Comparison of ENCODE assay signal across 8 cellular contexts in genomic region chr9:115013998-115014397, GRCh38.
A peak's percentile ranks its signal among the peaks of the same experiment; 100 is the strongest.
DNase-seq lines count a peak whose midpoint lies in the region; ATAC-seq and TF ChIP-seq lines count a peak whose summit lies in the region.

No MANE protein-coding gene starts in this region.

- H3K4me3 ChIP-seq in Loucy (ENCODE audit: low read length, poor library complexity, severe bottlenecking): no peak overlapping the region
- H3K4me3 ChIP-seq in RWPE2 (ENCODE audit: severe bottlenecking): no peak overlapping the region
- H3K4me3 ChIP-seq in foreskin fibroblast (ENCODE audit: low read depth in 1 of 2, low read length in 2 of 2): no peak overlapping the region

- H3K4me1 ChIP-seq in Loucy (ENCODE audit: insufficient read depth, low read length, poor library complexity, severe bottlenecking) (no peaks in the 10 kb centered on the region), RWPE2 (ENCODE audit: insufficient read depth, poor library complexity, severe bottlenecking) (no peaks in the 10 kb centered on the region)

- H3K27ac Mint-ChIP-seq in activated T-helper 17 cell treated with anti-CD3 and anti-CD28 coated beads, Interleukin-2, amount 50 U/mL, for 72 hours: peak overlapping the region; percentile 53

- no peak overlapping the region for H3K27ac ChIP-seq in RWPE2 (ENCODE audit: poor library complexity, severe bottlenecking)

- H3K79me2 ChIP-seq in Loucy (ENCODE audit: insufficient read depth, low read length): no peaks in the 10 kb centered on the region

- peak; percentile 90 for TF ChIP-seq CTCF in Loucy (conservative IDR thresholded peaks at IDR 0.05; ENCODE audit: low read length)
- TF ChIP-seq CTCF in RWPE2 (IDR thresholded peaks at IDR 0.05; ENCODE audit: poor library complexity, severe bottlenecking): peak; percentile 80
- TF ChIP-seq CTCF in foreskin fibroblast (IDR thresholded peaks at IDR 0.05; ENCODE audit: low read depth, low read length): peak; percentile 59

- peak; percentile 53 to 57 for DNase-seq in AML-193 (lab: John Stamatoyannopoulos, UW)
- no peak for DNase-seq in RWPE2 (ENCODE audit: low spot score)
- DNase-seq in foreskin fibroblast: peak; percentile 61 to 85
- DNase-seq in nucleus accumbens (lab: John Stamatoyannopoulos, UW): peak in 44 of 56 donors; percentile 3 to 76 (median 28)
- peak; percentile 88 for DNase-seq in superior temporal gyrus (ENCODE audit: extremely low spot score)

- no peaks in the 10 kb centered on the region for H3K9me2 ChIP-seq in Loucy (replicated peaks; ENCODE audit: low read depth, low read length)

- H3K27me3 Mint-ChIP-seq in activated T-helper 17 cell treated with anti-CD3 and anti-CD28 coated beads, Interleukin-2, amount 50 U/mL, for 72 hours: peaks cover 7% of the 10 kb centered on the region

- H3K36me3 Mint-ChIP-seq in activated T-helper 17 cell treated with anti-CD3 and anti-CD28 coated beads, Interleukin-2, amount 50 U/mL, for 72 hours (ENCODE audit: low read depth): no peaks in the 10 kb centered on the region

- H3K4me2 ChIP-seq in Loucy (ENCODE audit: low read depth, low read length, poor library complexity, severe bottlenecking): no peak overlapping the region

- H3K36me3 ChIP-seq in Loucy (ENCODE audit: insufficient read depth, low read length) (no peaks in the 10 kb centered on the region), RWPE2 (ENCODE audit: low read depth) (no peaks in the 10 kb centered on the region)

- H3K9me3 ChIP-seq in Loucy (ENCODE audit: insufficient read depth, low read depth, low read length): no peaks in the 10 kb centered on the region
- no peaks in the 10 kb centered on the region for H3K9me3 ChIP-seq in RWPE2 (ENCODE audit: severe bottlenecking)

- H3K4me3 Mint-ChIP-seq in activated T-helper 17 cell treated with anti-CD3 and anti-CD28 coated beads, Interleukin-2, amount 50 U/mL, for 72 hours: peak overlapping the region; percentile 8

- peak; percentile 76 for ATAC-seq in GM19351 (IDR thresholded peaks at IDR 0.05; ENCODE audit: unreplicated experiment)
- peak; percentile 80 for ATAC-seq in RWPE2 (ENCODE audit: low read depth)
- ATAC-seq in activated T-helper 17 cell treated with anti-CD3 and anti-CD28 coated beads, Interleukin-2, amount 50 U/mL, for 72 hours (replicated peaks): peak; percentile 84

- H2AFZ ChIP-seq in Loucy (ENCODE audit: low read length): 0 out of 2 replicates have a peak overlapping the region, but pooled peaks have one; percentile 24

- no peaks in the 10 kb centered on the region for H3F3A ChIP-seq in Loucy (ENCODE audit: low read depth)

- H4K20me1 ChIP-seq in Loucy (ENCODE audit: insufficient read depth, low read length, poor library complexity, severe bottlenecking): no peaks in the 10 kb centered on the region

- H3K4me1 Mint-ChIP-seq in activated T-helper 17 cell treated with anti-CD3 and anti-CD28 coated beads, Interleukin-2, amount 50 U/mL, for 72 hours: peaks cover 33% of the 10 kb centered on the region

- H3K9ac ChIP-seq in Loucy (ENCODE audit: low read depth, low read length, poor library complexity, severe bottlenecking): no peak overlapping the region

- H3K27me3 ChIP-seq in Loucy (ENCODE audit: insufficient read depth, low read length, poor library complexity, severe bottlenecking): no peaks in the 10 kb centered on the region
- H3K27me3 ChIP-seq in RWPE2 (ENCODE audit: insufficient read depth, poor library complexity, severe bottlenecking): no peaks in the 10 kb centered on the region

- no peaks in the 10 kb centered on the region for H3K9me3 Mint-ChIP-seq in activated T-helper 17 cell treated with anti-CD3 and anti-CD28 coated beads, Interleukin-2, amount 50 U/mL, for 72 hours
